Comparison of ENCODE assay signal across 16 cellular contexts in the genomic region with DNA sequence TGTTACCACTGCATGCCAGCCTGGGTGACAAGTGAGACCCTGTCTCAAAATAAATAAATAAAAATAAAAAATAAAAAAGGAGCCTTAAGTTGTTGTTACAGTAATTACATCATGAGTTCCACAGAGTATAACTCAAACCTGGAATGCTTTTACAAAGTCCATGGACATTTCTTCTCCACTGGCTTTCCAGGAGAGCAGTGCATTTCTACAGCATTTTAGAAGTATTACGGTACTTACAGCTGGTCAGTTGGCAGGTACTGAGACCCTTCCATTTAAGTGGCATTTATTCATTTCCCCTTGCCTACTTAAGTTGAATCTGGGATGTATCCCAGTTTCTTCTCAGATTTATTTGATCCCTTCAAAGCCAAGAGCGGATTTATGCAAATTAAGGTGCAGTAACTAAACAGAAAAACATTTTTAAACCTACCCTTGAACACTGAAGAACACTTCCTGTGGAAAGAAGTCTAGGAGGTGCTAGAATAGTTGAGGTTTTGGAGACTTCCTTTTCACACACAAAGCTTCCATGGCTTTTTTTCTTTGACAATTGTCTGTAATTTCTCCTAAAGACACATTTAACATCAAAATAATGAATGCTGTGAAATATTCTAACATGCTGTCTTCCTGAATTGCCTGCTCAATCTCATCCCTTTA. TPM values are rescaled to one million over a fixed set of nuclear protein-coding genes. Genes with fewer than 3 reads are reported as not detected.
"Had no signal": no experiment of that assay in that cellular context is flagged by ENCODE, and none has a peak within 500 bp of the region (broad histone marks: within the 10 kb centered on the region; RNA-seq: fewer than 3 reads in every experiment).

No MANE protein-coding gene starts in this region.

- H3K9ac ChIP-seq: parathyroid adenoma had no signal

- H3K4me3 Mint-ChIP-seq: activated T-cell treated with anti-CD3 and anti-CD28 coated beads, Interleukin-2, amount 50 U/mL, for 4 hours; mesothelial cell of epicardium had no signal

- H3K4me3 ChIP-seq: thyroid gland had no signal

- H3K9me3 Mint-ChIP-seq: activated T-cell treated with anti-CD3 and anti-CD28 coated beads, Interleukin-2, amount 50 U/mL, for 4 hours; mesothelial cell of epicardium had no signal

- H3K36me3 ChIP-seq: thyroid gland had no signal

- H3K27ac ChIP-seq: parathyroid adenoma, thyroid gland had no signal

- H3K27ac Mint-ChIP-seq: mesothelial cell of epicardium had no signal

- ATAC-seq: activated CD4-positive, CD25-positive, alpha-beta regulatory T cell treated with anti-CD3 and anti-CD28 coated beads, Interleukin-2, amount 50 U/mL, for 24 hours; activated T-cell treated with anti-CD3 and anti-CD28 coated beads, Interleukin-2, amount 50 U/mL, for 4 hours; esophagus mucosa had no signal

- H3K36me3 Mint-ChIP-seq: mesothelial cell of epicardium had no signal

- DNase-seq: activated CD4-positive, alpha-beta T cell treated with anti-CD3 and anti-CD28 coated beads, Interleukin-2, amount 50 U/mL, for 48 hours; activated gamma-delta T cell treated with Interleukin-2 at 50 U/mL for 16 hours; activated T-cell treated with anti-CD3 and anti-CD28 coated beads, Interleukin-2, amount 50 U/mL, for 4 hours; hypothalamus; thyroid gland had no signal

- H3K9me3 ChIP-seq: thyroid gland had no signal

- FAIRE-seq: astrocyte, endometrium, TTC549, urothelium cell line had no signal

RNA-seq across cellular contexts. Expression of gene PRDM13, which starts 3.3 kb away (rescaled TPM):
- total RNA-seq: astrocyte, esophagus mucosa, glomerular endothelial cell, mesothelial cell of epicardium, myocyte, renal cortical epithelial cell, thyroid gland had no signal
